In the genomic region with DNA sequence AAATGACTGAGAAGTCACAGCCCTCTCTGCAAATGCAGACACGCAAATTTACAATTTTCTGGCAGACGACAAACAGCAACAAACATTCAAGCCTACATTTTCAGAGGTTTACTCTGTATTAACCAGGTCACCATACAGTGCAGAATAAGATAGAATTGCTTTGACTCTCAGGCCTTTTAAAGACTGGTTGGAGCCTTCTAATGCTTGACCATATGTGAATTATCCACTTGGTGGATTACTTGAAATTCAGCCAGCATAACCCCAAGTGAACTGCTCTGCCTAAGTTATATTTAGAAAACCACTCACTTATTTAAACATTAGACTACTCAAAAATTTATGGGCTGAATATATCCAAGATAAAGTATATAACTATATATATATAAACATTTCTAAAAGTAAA, we compare ENCODE assay signal across 10 cellular contexts.
DNase-seq lines count a peak whose midpoint lies in the region; ATAC-seq, FAIRE-seq and TF ChIP-seq lines count a peak whose summit lies in the region.
"Had no signal": no experiment of that assay in that cellular context is flagged by ENCODE, and none has a peak within 500 bp of the region (broad histone marks: within the 10 kb centered on the region; RNA-seq: fewer than 3 reads in every experiment).

No MANE protein-coding gene starts in this region.

- ATAC-seq in pancreas (peak in 3 of 4 donors; percentile 50 to 73 (median 52)), GM21447 (IDR thresholded peaks at IDR 0.05; ENCODE audit: unreplicated experiment) (no peak)

- peaks cover 5 to 11% (median 9%) of the 10 kb centered on the region in 3 donors for H3K4me1 ChIP-seq in pancreas
- no peaks in the 10 kb centered on the region for H3K4me1 ChIP-seq in effector memory CD4-positive, alpha-beta T cell (ENCODE audit: control insufficient read depth, insufficient read depth, low read length, poor library complexity, severe bottlenecking)

- WGBS in pancreas, 2 donors = 59 to 69% methylated on average over 2 of the region's 2 CpGs

- no peaks in the 10 kb centered on the region for H3K27me3 ChIP-seq in pancreas
- no peaks in the 10 kb centered on the region for H3K27me3 ChIP-seq in effector memory CD4-positive, alpha-beta T cell (replicated peaks; ENCODE audit: control insufficient read depth, insufficient read depth, low read length, poor library complexity, severe bottlenecking)

- no peaks in the 10 kb centered on the region for H3K36me3 ChIP-seq in pancreas
- no peaks in the 10 kb centered on the region for H3K36me3 ChIP-seq in effector memory CD4-positive, alpha-beta T cell (ENCODE audit: control insufficient read depth, insufficient read depth, low read length)

- peak; percentile 86 for DNase-seq in EH (ENCODE audit: low read depth)
- DNase-seq in NCI-H82 (lab: John Stamatoyannopoulos, UW) = peak; percentile 66
- DNase-seq in fibroblast of gingiva (ENCODE audit: low read depth) = peak; percentile 52
- DNase-seq in pancreas = no peak
- no peak for DNase-seq in effector memory CD4-positive, alpha-beta T cell
- no peak for DNase-seq in T1000 (lab: John Stamatoyannopoulos, UW)
- DNase-seq in NCI-H2081 treated with DMSO at 0.1 percent for 48 hours (lab: John Stamatoyannopoulos, UW) = no peak
- DNase-seq: SHP77 treated with DMSO at 0.1 percent for 48 hours had no signal

- no peak for FAIRE-seq in pancreas (lab: Jason Lieb, UNC)
- FAIRE-seq: frontal cortex had no signal

- H3K9me3 ChIP-seq in pancreas = no peaks in the 10 kb centered on the region
- no peaks in the 10 kb centered on the region for H3K9me3 ChIP-seq in effector memory CD4-positive, alpha-beta T cell (ENCODE audit: control insufficient read depth, low read length)

- H3K27ac ChIP-seq in pancreas = no peak overlapping the region
- no peak overlapping the region for H3K27ac ChIP-seq in effector memory CD4-positive, alpha-beta T cell (ENCODE audit: insufficient read depth, low read length, poor library complexity, severe bottlenecking)

- no peak overlapping the region for H3K4me3 ChIP-seq in pancreas
- no peak overlapping the region for H3K4me3 ChIP-seq in effector memory CD4-positive, alpha-beta T cell (ENCODE audit: insufficient read depth, low read depth, low read length, poor library complexity, severe bottlenecking)

- no peak for TF ChIP-seq CTCF in pancreas (IDR thresholded peaks at IDR 0.05)

- intact Hi-C loops in pancreas (cut with DNase I) = no loop called here

Comparison
In these comparisons a context has a peak if more than half of its experiments do, and no peak if none do; other contexts are left out.
1. DNase-seq: peak in EH (single experiment), NCI-H82 (single experiment) and fibroblast of gingiva (single experiment); none in pancreas (0 of 6), effector memory CD4-positive, alpha-beta T cell (0 of 3), T1000 (single experiment) and NCI-H2081 treated with DMSO at 0.1 percent for 48 hours (single experiment).